In genomic region chr4:55184600-55185523, GRCh38 we compare ENCODE assay signal across 9 cellular contexts. TPM values are rescaled to one million over a fixed set of nuclear protein-coding genes. Genes with fewer than 3 reads are reported as not detected.
DNase-seq lines count a peak whose midpoint lies in the region; ATAC-seq and TF ChIP-seq lines count a peak whose summit lies in the region.
"Had no signal": no experiment of that assay in that cellular context is flagged by ENCODE, and none has a peak within 500 bp of the region (broad histone marks: within the 10 kb centered on the region; RNA-seq: fewer than 3 reads in every experiment).

No MANE protein-coding gene starts in this region.

- H3K9ac ChIP-seq in fibroblast of lung (ENCODE audit: insufficient read depth, low read length), result no peak overlapping the region

- H3K9me3 ChIP-seq in RWPE2 (ENCODE audit: severe bottlenecking) (no peaks in the 10 kb centered on the region), fibroblast of lung (ENCODE audit: control insufficient read depth, insufficient read depth, low read depth, low read length) (no peaks in the 10 kb centered on the region), psoas muscle (no peaks in the 10 kb centered on the region)

- H3K4me1 ChIP-seq in RWPE2 (ENCODE audit: insufficient read depth, poor library complexity, severe bottlenecking) (peaks cover 17% of the 10 kb centered on the region), fibroblast of lung (ENCODE audit: control insufficient read depth, extremely low read depth, insufficient read depth, low read length) (peaks cover 13% of the 10 kb centered on the region), psoas muscle (no peaks in the 10 kb centered on the region)

- H3K4me3 ChIP-seq in RWPE2 (ENCODE audit: severe bottlenecking) (no peak overlapping the region), fibroblast of lung (replicated peaks in 1 of 4; ENCODE audit: control extremely low read depth in 1 of 4, insufficient read depth in 1 of 4, low read depth in 3 of 4, low read length in 4 of 4) (no peak overlapping the region), psoas muscle (no peak overlapping the region)

- DNase-seq in EH (ENCODE audit: low read depth), result peak; percentile 59
- DNase-seq in RWPE2 (ENCODE audit: low spot score), result no peak
- peak; percentile 64 to 84 for DNase-seq in fibroblast of lung (ENCODE audit: low read depth in 2 of 2)
- DNase-seq in psoas muscle, result peak in 1 of 2 donors; percentile 24
- no peak for DNase-seq in Ammon's horn (ENCODE audit: low spot score)

- H2AFZ ChIP-seq in fibroblast of lung (ENCODE audit: low read length), result peak overlapping the region; percentile 29

- 74 to 76% (median 74%) methylated on average over 9 of the region's 9 CpGs for WGBS in psoas muscle, 3 donors

- H3K79me2 ChIP-seq in fibroblast of lung (ENCODE audit: control insufficient read depth, insufficient read depth, low read length), result no peaks in the 10 kb centered on the region

- no peaks in the 10 kb centered on the region for H3K36me3 ChIP-seq in RWPE2 (ENCODE audit: low read depth)
- H3K36me3 ChIP-seq in fibroblast of lung (ENCODE audit: control insufficient read depth, insufficient read depth, low read length), result no peaks in the 10 kb centered on the region
- no peaks in the 10 kb centered on the region for H3K36me3 ChIP-seq in psoas muscle (ENCODE audit: insufficient read depth in 1 of 2, low read depth in 1 of 2)

- ATAC-seq in HG02981 (IDR thresholded peaks at IDR 0.05; ENCODE audit: unreplicated experiment) (peak; percentile 44), RWPE2 (ENCODE audit: low read depth) (peak; percentile 51; the same call in 2 of the 3 replicates), psoas muscle (no peak), GM21528 (IDR thresholded peaks at IDR 0.05; ENCODE audit: low FRiP score, unreplicated experiment) (no peak), HG02852 (IDR thresholded peaks at IDR 0.05; ENCODE audit: unreplicated experiment) (no peak)

- peak overlapping the region; percentile 41 for H3K4me2 ChIP-seq in fibroblast of lung (ENCODE audit: extremely low read depth, insufficient read depth, low read length)

- H3K27me3 ChIP-seq in RWPE2 (ENCODE audit: insufficient read depth, poor library complexity, severe bottlenecking) (no peaks in the 10 kb centered on the region), fibroblast of lung (ENCODE audit: control insufficient read depth, insufficient read depth, low read length) (no peaks in the 10 kb centered on the region), psoas muscle (ENCODE audit: insufficient read depth in 3 of 3, low read length in 2 of 3) (no peaks in the 10 kb centered on the region)

- H3K27ac ChIP-seq in RWPE2 (ENCODE audit: poor library complexity, severe bottlenecking) (peak overlapping the region; percentile 77), fibroblast of lung (ENCODE audit: insufficient read depth, low read length) (peak overlapping the region; percentile 68), psoas muscle (no peak overlapping the region)

- H4K20me1 ChIP-seq in fibroblast of lung (ENCODE audit: control insufficient read depth, extremely low read depth, insufficient read depth, low read length), result no peaks in the 10 kb centered on the region

- intact Hi-C loops in psoas muscle (cut with DNase I), result no loop called here

- TF ChIP-seq CTCF in RWPE2 (IDR thresholded peaks at IDR 0.05; ENCODE audit: poor library complexity, severe bottlenecking) (peak; percentile 50), fibroblast of lung (conservative IDR thresholded peaks at IDR 0.05 in 1 of 2, IDR thresholded peaks at IDR 0.05 in 1 of 2; ENCODE audit: low read depth in 1 of 2, low read length in 2 of 2) (peak; percentile 19 to 25), psoas muscle (IDR thresholded peaks at IDR 0.05) (peak; percentile 11)

RNA-seq across cellular contexts. Expression of gene KDR, which starts 59.5 kb away (rescaled TPM):
- 0.26 TPM in 1 of 2 replicates, not detected in the other for total RNA-seq in fibroblast of lung
- 0.05 and 0.12 TPM in 2 replicates for polyA plus RNA-seq in fibroblast of lung
- polyA plus RNA-seq in fibroblast of lung (2012), result 0.05 and 0.06 TPM in 2 replicates
- not detected in 2 replicates for polyA minus RNA-seq in fibroblast of lung (ENCODE audit: low replicate concordance)
- 10 to 100 TPM in 2 of 4 donors, 1 to 10 TPM in 2; 6.1 to 19.4 (median 10.2) TPM for total RNA-seq in psoas muscle
- polyA plus RNA-seq in psoas muscle, result 1 to 10 TPM; 3.6 to 4.9 (median 4.5) TPM
- total RNA-seq: mononuclear cell had no signal

Comparison
In these comparisons a context has a peak if more than half of its experiments do, and no peak if none do; other contexts are left out.
1. DNase-seq: peak in EH (single experiment) and fibroblast of lung (2 of 2); none in RWPE2 (single experiment) and Ammon's horn (single experiment).
2. ATAC-seq: peak in HG02981 (single experiment) and RWPE2 (single experiment); none in psoas muscle (0 of 4), GM21528 (single experiment) and HG02852 (single experiment).
3. Peak in every context shown above with its lines, with median percentiles within 50 percentile points of each other: CTCF ChIP-seq.